1 cellular context compared by ENCODE assay signal in genomic region chr19:1402411-1403070, GRCh38.
A peak's percentile ranks its signal among the peaks of the same experiment; 100 is the strongest.
TF ChIP-seq lines count a peak whose summit lies in the region.

No MANE protein-coding gene starts in this region.

TF ChIP-seq in HepG2, 621 proteins besides CTCF, POLR2A, EP300 and RAD21 (continued from another document and continues in another):
- TF ChIP-seq, protein P1, sequence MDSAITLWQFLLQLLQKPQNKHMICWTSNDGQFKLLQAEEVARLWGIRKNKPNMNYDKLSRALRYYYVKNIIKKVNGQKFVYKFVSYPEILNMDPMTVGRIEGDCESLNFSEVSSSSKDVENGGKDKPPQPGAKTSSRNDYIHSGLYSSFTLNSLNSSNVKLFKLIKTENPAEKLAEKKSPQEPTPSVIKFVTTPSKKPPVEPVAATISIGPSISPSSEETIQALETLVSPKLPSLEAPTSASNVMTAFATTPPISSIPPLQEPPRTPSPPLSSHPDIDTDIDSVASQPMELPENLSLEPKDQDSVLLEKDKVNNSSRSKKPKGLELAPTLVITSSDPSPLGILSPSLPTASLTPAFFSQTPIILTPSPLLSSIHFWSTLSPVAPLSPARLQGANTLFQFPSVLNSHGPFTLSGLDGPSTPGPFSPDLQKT (CRISPR knock-in tag; IDR thresholded peaks at IDR 0.05; ENCODE audit: borderline replicate concordance): no peak
- TF ChIP-seq GATA4 (IDR thresholded peaks at IDR 0.05; ENCODE audit: borderline replicate concordance, low read depth) (no peak), AGO2 (optimal IDR thresholded peaks at IDR 0.05; ENCODE audit: low read depth, low read length) (no peak), NBN (conservative IDR thresholded peaks at IDR 0.05) (no peak), NFIB (CRISPR knock-in tag; IDR thresholded peaks at IDR 0.05; ENCODE audit: borderline replicate concordance) (no peak), ZNF33A (CRISPR knock-in tag; IDR thresholded peaks at IDR 0.05; ENCODE audit: borderline replicate concordance) (no peak), ZNF253 (CRISPR knock-in tag; IDR thresholded peaks at IDR 0.05; ENCODE audit: borderline replicate concordance) (peak; percentile 39; the same call in 1 of the 2 replicates), ZNF879 (CRISPR knock-in tag; IDR thresholded peaks at IDR 0.05) (no peak), ETV5 (CRISPR knock-in tag; IDR thresholded peaks at IDR 0.05; ENCODE audit: borderline replicate concordance) (no peak), BATF2 (CRISPR knock-in tag; IDR thresholded peaks at IDR 0.05) (no peak), LCORL (IDR thresholded peaks at IDR 0.05) (no peak), LCORL (CRISPR knock-in tag; IDR thresholded peaks at IDR 0.05) (0 out of 2 replicates have a peak, but pooled peaks have one; percentile 1), ERF (CRISPR knock-in tag; IDR thresholded peaks at IDR 0.05) (no peak; the same call in 1 of the 2 replicates), ZNF83 (CRISPR knock-in tag; IDR thresholded peaks at IDR 0.05; ENCODE audit: borderline replicate concordance) (no peak), SOX6 (IDR thresholded peaks at IDR 0.05) (no peak), SOX6 (CRISPR knock-in tag; IDR thresholded peaks at IDR 0.05) (no peak), ZNF256 (CRISPR knock-in tag; conservative IDR thresholded peaks at IDR 0.05) (no peak), TAF1 (CRISPR knock-in tag; IDR thresholded peaks at IDR 0.05) (no peak), SKI (IDR thresholded peaks at IDR 0.05; ENCODE audit: partially characterized antibody) (no peak), ZBTB8A (CRISPR knock-in tag; IDR thresholded peaks at IDR 0.05; ENCODE audit: borderline replicate concordance, low read depth) (no peak), ZMAT5 (CRISPR knock-in tag; IDR thresholded peaks at IDR 0.05; ENCODE audit: borderline replicate concordance, low read depth) (no peak), ZSCAN12 (CRISPR knock-in tag; IDR thresholded peaks at IDR 0.05) (no peak), RCOR2 (CRISPR knock-in tag; IDR thresholded peaks at IDR 0.05) (no peak), NFE2L1 (CRISPR knock-in tag; IDR thresholded peaks at IDR 0.05; ENCODE audit: borderline replicate concordance) (no peak), SIX4 (CRISPR knock-in tag; IDR thresholded peaks at IDR 0.05) (no peak), ZMYM4 (CRISPR knock-in tag; IDR thresholded peaks at IDR 0.05) (no peak), SRSF4 (IDR thresholded peaks at IDR 0.05; ENCODE audit: low read depth, low read length, poor library complexity, severe bottlenecking) (no peak), AGO1 (IDR thresholded peaks at IDR 0.05; ENCODE audit: low read depth, low read length, poor library complexity, severe bottlenecking) (no peak), ADNP (CRISPR knock-in tag; IDR thresholded peaks at IDR 0.05) (no peak), ZNF550 (CRISPR knock-in tag; IDR thresholded peaks at IDR 0.05; ENCODE audit: borderline replicate concordance) (no peak), NCOA2 (CRISPR knock-in tag; IDR thresholded peaks at IDR 0.05) (no peak), TEAD3 (CRISPR knock-in tag; optimal IDR thresholded peaks at IDR 0.05; ENCODE audit: borderline replicate concordance) (peak; percentile 20), ZNF780A (CRISPR knock-in tag; IDR thresholded peaks at IDR 0.05) (peak; percentile 79; the same call in 1 of the 2 replicates), MAZ (IDR thresholded peaks at IDR 0.05; ENCODE audit: borderline replicate concordance, low read depth, low read length) (no peak), MAZ (CRISPR knock-in tag; IDR thresholded peaks at IDR 0.05; ENCODE audit: low read depth) (no peak), ZFP1 (CRISPR knock-in tag; IDR thresholded peaks at IDR 0.05) (no peak), ZNF180 (CRISPR knock-in tag; IDR thresholded peaks at IDR 0.05; ENCODE audit: borderline replicate concordance, low read depth) (no peak), PRDM10 (CRISPR knock-in tag; IDR thresholded peaks at IDR 0.05; ENCODE audit: low read depth) (no peak), SALL2 (CRISPR knock-in tag; IDR thresholded peaks at IDR 0.05) (no peak)
- TF ChIP-seq, protein P2, sequence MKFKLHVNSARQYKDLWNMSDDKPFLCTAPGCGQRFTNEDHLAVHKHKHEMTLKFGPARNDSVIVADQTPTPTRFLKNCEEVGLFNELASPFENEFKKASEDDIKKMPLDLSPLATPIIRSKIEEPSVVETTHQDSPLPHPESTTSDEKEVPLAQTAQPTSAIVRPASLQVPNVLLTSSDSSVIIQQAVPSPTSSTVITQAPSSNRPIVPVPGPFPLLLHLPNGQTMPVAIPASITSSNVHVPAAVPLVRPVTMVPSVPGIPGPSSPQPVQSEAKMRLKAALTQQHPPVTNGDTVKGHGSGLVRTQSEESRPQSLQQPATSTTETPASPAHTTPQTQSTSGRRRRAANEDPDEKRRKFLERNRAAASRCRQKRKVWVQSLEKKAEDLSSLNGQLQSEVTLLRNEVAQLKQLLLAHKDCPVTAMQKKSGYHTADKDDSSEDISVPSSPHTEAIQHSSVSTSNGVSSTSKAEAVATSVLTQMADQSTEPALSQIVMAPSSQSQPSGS (CRISPR knock-in tag; IDR thresholded peaks at IDR 0.05): no peak
- TF ChIP-seq, protein P3, sequence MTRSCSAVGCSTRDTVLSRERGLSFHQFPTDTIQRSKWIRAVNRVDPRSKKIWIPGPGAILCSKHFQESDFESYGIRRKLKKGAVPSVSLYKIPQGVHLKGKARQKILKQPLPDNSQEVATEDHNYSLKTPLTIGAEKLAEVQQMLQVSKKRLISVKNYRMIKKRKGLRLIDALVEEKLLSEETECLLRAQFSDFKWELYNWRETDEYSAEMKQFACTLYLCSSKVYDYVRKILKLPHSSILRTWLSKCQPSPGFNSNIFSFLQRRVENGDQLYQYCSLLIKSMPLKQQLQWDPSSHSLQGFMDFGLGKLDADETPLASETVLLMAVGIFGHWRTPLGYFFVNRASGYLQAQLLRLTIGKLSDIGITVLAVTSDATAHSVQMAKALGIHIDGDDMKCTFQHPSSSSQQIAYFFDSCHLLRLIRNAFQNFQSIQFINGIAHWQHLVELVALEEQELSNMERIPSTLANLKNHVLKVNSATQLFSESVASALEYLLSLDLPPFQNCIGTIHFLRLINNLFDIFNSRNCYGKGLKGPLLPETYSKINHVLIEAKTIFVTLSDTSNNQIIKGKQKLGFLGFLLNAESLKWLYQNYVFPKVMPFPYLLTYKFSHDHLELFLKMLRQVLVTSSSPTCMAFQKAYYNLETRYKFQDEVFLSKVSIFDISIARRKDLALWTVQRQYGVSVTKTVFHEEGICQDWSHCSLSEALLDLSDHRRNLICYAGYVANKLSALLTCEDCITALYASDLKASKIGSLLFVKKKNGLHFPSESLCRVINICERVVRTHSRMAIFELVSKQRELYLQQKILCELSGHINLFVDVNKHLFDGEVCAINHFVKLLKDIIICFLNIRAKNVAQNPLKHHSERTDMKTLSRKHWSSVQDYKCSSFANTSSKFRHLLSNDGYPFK (CRISPR knock-in tag; IDR thresholded peaks at IDR 0.05; ENCODE audit: borderline replicate concordance): peak; percentile 45; the same call in 1 of the 2 replicates
- TF ChIP-seq, protein P4, sequence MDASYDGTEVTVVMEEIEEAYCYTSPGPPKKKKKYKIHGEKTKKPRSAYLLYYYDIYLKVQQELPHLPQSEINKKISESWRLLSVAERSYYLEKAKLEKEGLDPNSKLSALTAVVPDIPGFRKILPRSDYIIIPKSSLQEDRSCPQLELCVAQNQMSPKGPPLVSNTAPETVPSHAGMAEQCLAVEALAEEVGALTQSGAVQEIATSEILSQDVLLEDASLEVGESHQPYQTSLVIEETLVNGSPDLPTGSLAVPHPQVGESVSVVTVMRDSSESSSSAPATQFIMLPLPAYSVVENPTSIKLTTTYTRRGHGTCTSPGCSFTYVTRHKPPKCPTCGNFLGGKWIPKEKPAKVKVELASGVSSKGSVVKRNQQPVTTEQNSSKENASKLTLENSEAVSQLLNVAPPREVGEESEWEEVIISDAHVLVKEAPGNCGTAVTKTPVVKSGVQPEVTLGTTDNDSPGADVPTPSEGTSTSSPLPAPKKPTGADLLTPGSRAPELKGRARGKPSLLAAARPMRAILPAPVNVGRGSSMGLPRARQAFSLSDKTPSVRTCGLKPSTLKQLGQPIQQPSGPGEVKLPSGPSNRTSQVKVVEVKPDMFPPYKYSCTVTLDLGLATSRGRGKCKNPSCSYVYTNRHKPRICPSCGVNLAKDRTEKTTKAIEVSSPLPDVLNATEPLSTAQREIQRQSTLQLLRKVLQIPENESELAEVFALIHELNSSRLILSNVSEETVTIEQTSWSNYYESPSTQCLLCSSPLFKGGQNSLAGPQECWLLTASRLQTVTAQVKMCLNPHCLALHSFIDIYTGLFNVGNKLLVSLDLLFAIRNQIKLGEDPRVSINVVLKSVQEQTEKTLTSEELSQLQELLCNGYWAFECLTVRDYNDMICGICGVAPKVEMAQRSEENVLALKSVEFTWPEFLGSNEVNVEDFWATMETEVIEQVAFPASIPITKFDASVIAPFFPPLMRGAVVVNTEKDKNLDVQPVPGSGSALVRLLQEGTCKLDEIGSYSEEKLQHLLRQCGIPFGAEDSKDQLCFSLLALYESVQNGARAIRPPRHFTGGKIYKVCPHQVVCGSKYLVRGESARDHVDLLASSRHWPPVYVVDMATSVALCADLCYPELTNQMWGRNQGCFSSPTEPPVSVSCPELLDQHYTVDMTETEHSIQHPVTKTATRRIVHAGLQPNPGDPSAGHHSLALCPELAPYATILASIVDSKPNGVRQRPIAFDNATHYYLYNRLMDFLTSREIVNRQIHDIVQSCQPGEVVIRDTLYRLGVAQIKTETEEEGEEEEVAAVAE (CRISPR knock-in tag; IDR thresholded peaks at IDR 0.05; ENCODE audit: borderline replicate concordance): 0 out of 2 replicates have a peak, but pooled peaks have one; percentile 32
- TF ChIP-seq, protein P5, sequence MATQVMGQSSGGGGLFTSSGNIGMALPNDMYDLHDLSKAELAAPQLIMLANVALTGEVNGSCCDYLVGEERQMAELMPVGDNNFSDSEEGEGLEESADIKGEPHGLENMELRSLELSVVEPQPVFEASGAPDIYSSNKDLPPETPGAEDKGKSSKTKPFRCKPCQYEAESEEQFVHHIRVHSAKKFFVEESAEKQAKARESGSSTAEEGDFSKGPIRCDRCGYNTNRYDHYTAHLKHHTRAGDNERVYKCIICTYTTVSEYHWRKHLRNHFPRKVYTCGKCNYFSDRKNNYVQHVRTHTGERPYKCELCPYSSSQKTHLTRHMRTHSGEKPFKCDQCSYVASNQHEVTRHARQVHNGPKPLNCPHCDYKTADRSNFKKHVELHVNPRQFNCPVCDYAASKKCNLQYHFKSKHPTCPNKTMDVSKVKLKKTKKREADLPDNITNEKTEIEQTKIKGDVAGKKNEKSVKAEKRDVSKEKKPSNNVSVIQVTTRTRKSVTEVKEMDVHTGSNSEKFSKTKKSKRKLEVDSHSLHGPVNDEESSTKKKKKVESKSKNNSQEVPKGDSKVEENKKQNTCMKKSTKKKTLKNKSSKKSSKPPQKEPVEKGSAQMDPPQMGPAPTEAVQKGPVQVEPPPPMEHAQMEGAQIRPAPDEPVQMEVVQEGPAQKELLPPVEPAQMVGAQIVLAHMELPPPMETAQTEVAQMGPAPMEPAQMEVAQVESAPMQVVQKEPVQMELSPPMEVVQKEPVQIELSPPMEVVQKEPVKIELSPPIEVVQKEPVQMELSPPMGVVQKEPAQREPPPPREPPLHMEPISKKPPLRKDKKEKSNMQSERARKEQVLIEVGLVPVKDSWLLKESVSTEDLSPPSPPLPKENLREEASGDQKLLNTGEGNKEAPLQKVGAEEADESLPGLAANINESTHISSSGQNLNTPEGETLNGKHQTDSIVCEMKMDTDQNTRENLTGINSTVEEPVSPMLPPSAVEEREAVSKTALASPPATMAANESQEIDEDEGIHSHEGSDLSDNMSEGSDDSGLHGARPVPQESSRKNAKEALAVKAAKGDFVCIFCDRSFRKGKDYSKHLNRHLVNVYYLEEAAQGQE (IDR thresholded peaks at IDR 0.05; ENCODE audit: borderline replicate concordance in 1 of 2, low read depth in 1 of 2, low read length in 2 of 2): no peak
- TF ChIP-seq, protein P6, sequence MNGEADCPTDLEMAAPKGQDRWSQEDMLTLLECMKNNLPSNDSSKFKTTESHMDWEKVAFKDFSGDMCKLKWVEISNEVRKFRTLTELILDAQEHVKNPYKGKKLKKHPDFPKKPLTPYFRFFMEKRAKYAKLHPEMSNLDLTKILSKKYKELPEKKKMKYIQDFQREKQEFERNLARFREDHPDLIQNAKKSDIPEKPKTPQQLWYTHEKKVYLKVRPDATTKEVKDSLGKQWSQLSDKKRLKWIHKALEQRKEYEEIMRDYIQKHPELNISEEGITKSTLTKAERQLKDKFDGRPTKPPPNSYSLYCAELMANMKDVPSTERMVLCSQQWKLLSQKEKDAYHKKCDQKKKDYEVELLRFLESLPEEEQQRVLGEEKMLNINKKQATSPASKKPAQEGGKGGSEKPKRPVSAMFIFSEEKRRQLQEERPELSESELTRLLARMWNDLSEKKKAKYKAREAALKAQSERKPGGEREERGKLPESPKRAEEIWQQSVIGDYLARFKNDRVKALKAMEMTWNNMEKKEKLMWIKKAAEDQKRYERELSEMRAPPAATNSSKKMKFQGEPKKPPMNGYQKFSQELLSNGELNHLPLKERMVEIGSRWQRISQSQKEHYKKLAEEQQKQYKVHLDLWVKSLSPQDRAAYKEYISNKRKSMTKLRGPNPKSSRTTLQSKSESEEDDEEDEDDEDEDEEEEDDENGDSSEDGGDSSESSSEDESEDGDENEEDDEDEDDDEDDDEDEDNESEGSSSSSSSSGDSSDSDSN (CRISPR knock-in tag; IDR thresholded peaks at IDR 0.05): peak; percentile 28
